In the genomic region with DNA sequence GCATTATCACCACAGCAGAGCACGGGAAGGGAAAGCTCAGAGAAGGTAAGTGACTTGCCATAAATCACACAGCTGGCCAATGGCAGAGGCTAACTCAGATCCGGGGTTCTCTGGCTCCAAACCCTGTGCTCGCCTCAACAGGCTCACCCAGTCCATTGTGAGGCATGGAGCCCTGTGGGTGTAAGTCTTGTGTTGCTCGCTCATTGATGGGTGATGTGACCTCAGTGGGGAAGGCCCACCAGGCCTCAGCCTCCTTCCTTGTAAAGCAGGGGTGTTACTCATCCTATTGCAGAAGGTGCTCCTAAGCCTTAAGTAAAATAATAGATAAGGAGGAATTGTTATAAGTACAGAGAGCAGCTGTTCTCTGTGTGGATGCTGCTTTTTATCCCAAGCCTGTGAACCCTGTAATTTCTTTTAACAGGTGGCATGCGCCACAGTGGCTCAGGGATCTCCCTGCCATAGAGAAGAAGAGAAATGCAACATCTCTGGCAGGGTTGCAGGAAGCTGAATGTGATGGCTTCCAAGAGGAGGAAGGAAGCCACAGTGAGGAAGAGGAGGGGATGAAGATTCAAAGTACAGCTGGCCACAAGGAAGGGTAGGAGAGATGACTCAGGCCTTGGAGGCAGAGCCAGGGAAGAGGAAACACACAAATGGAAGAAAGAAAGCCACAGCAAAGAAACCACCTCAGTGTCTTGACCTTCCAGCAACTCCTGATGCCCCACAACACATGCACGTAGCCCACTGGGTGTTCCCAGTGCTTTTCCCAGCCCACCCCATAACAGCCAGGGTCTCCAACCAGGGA, we compare ENCODE assay signal across 15 cellular contexts. TPM values are rescaled to one million over a fixed set of nuclear protein-coding genes. Genes with fewer than 3 reads are reported as not detected.
DNase-seq lines count a peak whose midpoint lies in the region; ATAC-seq, FAIRE-seq and TF ChIP-seq lines count a peak whose summit lies in the region.
"Had no signal": no experiment of that assay in that cellular context is flagged by ENCODE, and none has a peak within 500 bp of the region (broad histone marks: within the 10 kb centered on the region; RNA-seq: fewer than 3 reads in every experiment).

No MANE protein-coding gene starts in this region.

- TF ChIP-seq POLR2A in H1 (IDR thresholded peaks at IDR 0.05; ENCODE audit: control extremely low read depth in 1 of 2, low read depth in 2 of 2, low read length in 2 of 2) = no peak

- ATAC-seq in activated T-cell treated with anti-CD3 and anti-CD28 coated beads, Interleukin-2, amount 50 U/mL, for 4 hours = peak; percentile 32 to 40
- no peak for ATAC-seq in stimulated activated naive B cell treated with anti-CD40 and anti-IgM and Interleukin-4, amounts not matched to agents 10 μg/mL and 1 μg/mL and 100 μg/mL, for 72 hours (replicated peaks)
- ATAC-seq in left colon = no peak
- ATAC-seq: SK-N-SH treated with all-trans-retinoic acid at 6 μM for 48 hours had no signal

- no peaks in the 10 kb centered on the region for H3K27me3 ChIP-seq in H1 (replicated peaks in 1 of 4; ENCODE audit: control insufficient read depth in 3 of 4, extremely low read depth in 1 of 4, insufficient read depth in 3 of 4, low read length in 3 of 4)

- no peak for DNase-seq in activated T-cell treated with anti-CD3 and anti-CD28 coated beads, Interleukin-2, amount 50 U/mL, for 4 hours
- DNase-seq in activated T-cell treated with anti-CD3 and anti-CD28 coated beads for 4 hours = no peak
- peak; percentile 19 for DNase-seq in NCI-H2227 treated with DMSO at 0.1 percent for 48 hours (lab: John Stamatoyannopoulos, UW)
- DNase-seq in H1 (ENCODE audit: low read depth in 1 of 2, low spot score in 2 of 2) = no peak
- DNase-seq in stimulated activated naive B cell treated with anti-CD40 and anti-IgM and Interleukin-4, amounts not matched to agents 10 μg/mL and 1 μg/mL and 100 μg/mL, for 72 hours = no peak
- no peak for DNase-seq in left colon
- no peak for DNase-seq in foreskin melanocyte
- DNase-seq in KBM-7 = no peak
- DNase-seq: amygdala, GM23248 had no signal

- CTCF ChIA-PET in H1 (lab: Charles Lee; ENCODE audit: partially characterized antibody) = interaction anchor here (0.9 to 1.7 kb wide), 4 partner anchors 9 to 83 kb away, joined by 3 to 4 read pairs (median 3); no protein-coding TSS in a partner anchor

- peak overlapping the region; percentile 38 for H3K27ac Mint-ChIP-seq in stimulated activated naive B cell treated with anti-CD40 and anti-IgM and Interleukin-4, amounts not matched to agents 10 μg/mL and 1 μg/mL and 100 μg/mL, for 72 hours
- H3K27ac Mint-ChIP-seq: dendritic cell treated with granulocyte-macrophage colony-stimulating factor and Interleukin-4, amounts not matched to agents 40 ng/mL and 50 ng/mL, for 4 days; memory B cell had no signal

- H2BK20ac ChIP-seq in H1 (ENCODE audit: low read length) = no peak overlapping the region

- H3K36me3 Mint-ChIP-seq in activated T-cell treated with anti-CD3 and anti-CD28 coated beads, Interleukin-2, amount 50 U/mL, for 4 hours (ENCODE audit: insufficient read depth) = no peaks in the 10 kb centered on the region
- H3K36me3 Mint-ChIP-seq in stimulated activated naive B cell treated with anti-CD40 and anti-IgM and Interleukin-4, amounts not matched to agents 10 μg/mL and 1 μg/mL and 100 μg/mL, for 72 hours = no peaks in the 10 kb centered on the region

- peaks cover 0 to 4% (median 0%) of the 10 kb centered on the region in 4 experiments; a peak in 1 of 7 replicates for H3K4me1 ChIP-seq in H1 (replicated peaks in 1 of 4; ENCODE audit: control insufficient read depth in 3 of 4, insufficient read depth in 4 of 4, low read length in 3 of 4)

- no peaks in the 10 kb centered on the region for H3K36me3 ChIP-seq in H1 (ENCODE audit: control insufficient read depth in 2 of 4, insufficient read depth in 4 of 4, low read length in 3 of 4)

- no peak for TF ChIP-seq CTCF in H1 (IDR thresholded peaks at IDR 0.05; ENCODE audit: control extremely low read depth in 1 of 3, insufficient read depth in 1 of 3, low read depth in 1 of 3, low read length in 3 of 3)

- 91% methylated on average over 6 of the region's 6 CpGs; no CpG with 5 or more reads in 1 of the 2 experiments for WGBS in H1 (ENCODE audit: extremely low coverage in 1 of 2, insufficient coverage in 1 of 2, insufficient read length in 1 of 2, insufficient replicate concordance in 2 of 2, low coverage in 1 of 2, low lambda C conversion rate in 2 of 2, missing lambda C conversion rate in 1 of 2), 2 experiments

- no peak overlapping the region for H2BK15ac ChIP-seq in H1 (ENCODE audit: low read length)

- no peak for TF ChIP-seq RAD21 in H1 (IDR thresholded peaks at IDR 0.05 in 1 of 2, conservative IDR thresholded peaks at IDR 0.05 in 1 of 2; ENCODE audit: low read depth in 2 of 2, low read length in 2 of 2)

- FAIRE-seq in H1 (lab: Jason Lieb, UNC) = no peak

- no peak overlapping the region for H4K8ac ChIP-seq in H1 (ENCODE audit: extremely low read depth, insufficient read depth, low read length)

- peaks cover 7% of the 10 kb centered on the region for H3K4me1 Mint-ChIP-seq in activated T-cell treated with anti-CD3 and anti-CD28 coated beads, Interleukin-2, amount 50 U/mL, for 4 hours (ENCODE audit: low read depth)
- H3K4me1 Mint-ChIP-seq in stimulated activated naive B cell treated with anti-CD40 and anti-IgM and Interleukin-4, amounts not matched to agents 10 μg/mL and 1 μg/mL and 100 μg/mL, for 72 hours = no peaks in the 10 kb centered on the region
- H3K4me1 Mint-ChIP-seq: memory B cell had no signal

- no peaks in the 10 kb centered on the region for H3K9me3 ChIP-seq in H1 (ENCODE audit: insufficient read depth in 2 of 2, low read depth in 1 of 2, low read length in 1 of 2)

- 0 out of 2 replicates have a peak overlapping the region, but pooled peaks have one; percentile 70 for H2AFZ ChIP-seq in H1 (ENCODE audit: low read length)
- H2AFZ ChIP-seq: GM23248 had no signal

- H3K23me2 ChIP-seq in H1 (ENCODE audit: low read depth, low read length) = no peaks in the 10 kb centered on the region

- in situ Hi-C loops in KBM-7 (cut with MboI; ENCODE audit: low pct_unique_long_range_greater_than_20kb, low sequenced_read_pairs) = loop anchor here (25.0 kb wide), 2 partner anchors 92 to 167 kb away; no protein-coding TSS in a partner anchor

- H3K4me3 ChIP-seq in H1 (ENCODE audit: extremely low read depth in 1 of 4, insufficient read depth in 2 of 4, low read depth in 3 of 4, low read length in 4 of 4) = no peak overlapping the region
- H3K4me3 ChIP-seq: GM23248, skin epidermis had no signal

- no peaks in the 10 kb centered on the region for H3K9me3 Mint-ChIP-seq in activated T-cell treated with anti-CD3 and anti-CD28 coated beads, Interleukin-2, amount 50 U/mL, for 4 hours
- peaks cover 0 to 8% of the 10 kb centered on the region in 2 donors for H3K9me3 Mint-ChIP-seq in stimulated activated naive B cell treated with anti-CD40 and anti-IgM and Interleukin-4, amounts not matched to agents 10 μg/mL and 1 μg/mL and 100 μg/mL, for 72 hours
- H3K9me3 Mint-ChIP-seq: dendritic cell treated with granulocyte-macrophage colony-stimulating factor and Interleukin-4, amounts not matched to agents 40 ng/mL and 50 ng/mL, for 4 days had no signal

- H4K20me1 ChIP-seq in H1 (replicated peaks in 1 of 2; ENCODE audit: control insufficient read depth in 1 of 2, insufficient read depth in 2 of 2, low read length in 2 of 2) = no peaks in the 10 kb centered on the region

- H3K9ac ChIP-seq in H1 (replicated peaks in 1 of 4; ENCODE audit: extremely low read depth in 1 of 4, low read depth in 3 of 4, low read length in 3 of 4) = no peak overlapping the region
- H3K9ac ChIP-seq: GM23248 had no signal

- H3K4ac ChIP-seq in H1 (replicated peaks; ENCODE audit: insufficient read length, low read depth, low read length) = no peak overlapping the region

- H3K23ac ChIP-seq in H1 (ENCODE audit: insufficient read length) = no peak overlapping the region

- no peak overlapping the region for H3K4me2 ChIP-seq in H1 (ENCODE audit: insufficient read depth in 1 of 2, low read depth in 2 of 2, low read length in 2 of 2)

- H2BK5ac ChIP-seq in H1 (ENCODE audit: low read depth, low read length) = no peak overlapping the region

- no peak overlapping the region for H4K5ac ChIP-seq in H1 (ENCODE audit: insufficient read length, low read depth, low read length)

- H3K14ac ChIP-seq in H1 (ENCODE audit: insufficient read length) = no peak overlapping the region

- no peaks in the 10 kb centered on the region for H3K79me2 ChIP-seq in H1 (ENCODE audit: control insufficient read depth in 1 of 2, insufficient read depth in 2 of 2, low read length in 2 of 2)

- H3K27me3 Mint-ChIP-seq in activated T-cell treated with anti-CD3 and anti-CD28 coated beads, Interleukin-2, amount 50 U/mL, for 4 hours (ENCODE audit: low read depth) = peaks cover 2% of the 10 kb centered on the region
- peaks cover 17% of the 10 kb centered on the region in 2 donors for H3K27me3 Mint-ChIP-seq in stimulated activated naive B cell treated with anti-CD40 and anti-IgM and Interleukin-4, amounts not matched to agents 10 μg/mL and 1 μg/mL and 100 μg/mL, for 72 hours

- no peak overlapping the region for H2AK5ac ChIP-seq in H1 (ENCODE audit: low read depth, low read length)

- H3K79me1 ChIP-seq in H1 (ENCODE audit: low read depth, low read length) = no peaks in the 10 kb centered on the region

- H3K56ac ChIP-seq in H1 (replicated peaks; ENCODE audit: insufficient read length, low read depth, low read length) = no peak overlapping the region

- POLR2A ChIA-PET in H1 (lab: Charles Lee; ENCODE audit: partially characterized antibody) = no interaction called here

- H4K91ac ChIP-seq in H1 (replicated peaks; ENCODE audit: insufficient read length, low read length) = no peak overlapping the region

- no peak for TF ChIP-seq EP300 in H1 (IDR thresholded peaks at IDR 0.05; ENCODE audit: borderline replicate concordance in 1 of 2, low read depth in 2 of 2, low read length in 2 of 2)

- intact Hi-C loops in left colon (cut with DNase I, micrococcal nuclease) = no loop called here

- H3K4me3 Mint-ChIP-seq in activated T-cell treated with anti-CD3 and anti-CD28 coated beads, Interleukin-2, amount 50 U/mL, for 4 hours = no peak overlapping the region
- H3K4me3 Mint-ChIP-seq in stimulated activated naive B cell treated with anti-CD40 and anti-IgM and Interleukin-4, amounts not matched to agents 10 μg/mL and 1 μg/mL and 100 μg/mL, for 72 hours = no peak overlapping the region
- H3K4me3 Mint-ChIP-seq: dendritic cell treated with granulocyte-macrophage colony-stimulating factor and Interleukin-4, amounts not matched to agents 40 ng/mL and 50 ng/mL, for 4 days; memory B cell had no signal

- H2BK120ac ChIP-seq in H1 (replicated peaks; ENCODE audit: low read depth, low read length) = no peak overlapping the region

- no peak overlapping the region for H3K27ac ChIP-seq in H1 (ENCODE audit: low read depth, low read length)
- H3K27ac ChIP-seq: GM23248, skin epidermis had no signal

- H2BK12ac ChIP-seq in H1 (ENCODE audit: low read depth, low read length) = no peak overlapping the region

- H3K18ac ChIP-seq in H1 (ENCODE audit: extremely low read depth, low read length) = no peak overlapping the region

RNA-seq across cellular contexts. Expression of a gene that starts 30.8 kb away (rescaled TPM):
- total RNA-seq in activated T-cell treated with anti-CD3 and anti-CD28 coated beads, Interleukin-2, amount 50 U/mL, for 4 hours = not detected
- 17.2 and 18.1 TPM in 2 replicates for total RNA-seq in H1 (2021; fragmentation: NEBNext Ultra II Directional; extraction: Animal tissue kit (Norgen Biotek cat#: 25700))
- polyA plus RNA-seq in H1 (2011; rRNA removed) = 15.1 and 17.6 TPM in 2 replicates
- 16.5 TPM for polyA plus RNA-seq in H1 (2011; cell fraction: cytosol; rRNA removed)
- polyA plus RNA-seq in H1 (2011; cell fraction: nucleus; rRNA removed) = 15.4 TPM
- 16.7 to 20.2 TPM (median 19.5 TPM) in 4 replicates for polyA plus RNA-seq in H1 (2012, experiment 1 of 2)
- 30.9 TPM for polyA plus RNA-seq in H1 (2012, experiment 2 of 2)
- polyA plus RNA-seq in H1 (2013, experiment 1 of 2) = 12.7 TPM
- 13.3 TPM for polyA plus RNA-seq in H1 (2013, experiment 2 of 2)
- polyA minus RNA-seq in H1 (2011; rRNA and poly(A)+ RNA removed) = 12.9 and 17.0 TPM in 2 replicates
- 8.6 TPM for polyA minus RNA-seq in H1 (2011; cell fraction: cytosol; rRNA and poly(A)+ RNA removed)
- polyA minus RNA-seq in H1 (2011; cell fraction: nucleus; rRNA and poly(A)+ RNA removed) = 18.7 TPM
- total RNA-seq in left colon = under 1 TPM in 1 of 2 donors, not detected in 1; 0.14 TPM
- total RNA-seq: GM23248 had no signal
- polyA plus RNA-seq: AG04450, GM23248 had no signal

Comparison
In these comparisons a context has a peak if more than half of its experiments do, and no peak if none do; other contexts are left out.
1. ATAC-seq: peak in activated T-cell treated with anti-CD3 and anti-CD28 coated beads, Interleukin-2, amount 50 U/mL, for 4 hours (2 of 2); none in stimulated activated naive B cell treated with anti-CD40 and anti-IgM and Interleukin-4, amounts not matched to agents 10 μg/mL and 1 μg/mL and 100 μg/mL, for 72 hours (0 of 2) and left colon (single experiment).
2. RNA of a gene that starts 30.8 kb away (total RNA-seq): 17.2 to 18.1 TPM in H1; 0.14 TPM in left colon and not detected in activated T-cell treated with anti-CD3 and anti-CD28 coated beads, Interleukin-2, amount 50 U/mL, for 4 hours; every median in the first group is over 10 times any median in the second.